In genomic region chr1:31788138-31788824, GRCh38 we compare ENCODE assay signal across 1 cellular context.
TF ChIP-seq lines count a peak whose summit lies in the region.

No MANE protein-coding gene starts in this region.

TF ChIP-seq in HepG2, 621 proteins besides CTCF, POLR2A, EP300 and RAD21 (continued from another document):
- peak; percentile 53 for TF ChIP-seq ZNF687 (CRISPR knock-in tag; IDR thresholded peaks at IDR 0.05)
- TF ChIP-seq CCAR2 (optimal IDR thresholded peaks at IDR 0.05; ENCODE audit: low read depth, low read length), result no peak
- no peak for TF ChIP-seq TEF (CRISPR knock-in tag; IDR thresholded peaks at IDR 0.05)
- no peak for TF ChIP-seq ZZZ3 (CRISPR knock-in tag; IDR thresholded peaks at IDR 0.05; ENCODE audit: borderline replicate concordance)
- TF ChIP-seq CREB1 (IDR thresholded peaks at IDR 0.05), result peak; percentile 39; the same call in 1 of the 2 replicates
- no peak for TF ChIP-seq CREB1 (CRISPR knock-in tag; IDR thresholded peaks at IDR 0.05)
- TF ChIP-seq ZNF678 (CRISPR knock-in tag; IDR thresholded peaks at IDR 0.05), result no peak
